Comparison of ENCODE assay signal across 8 cellular contexts in genomic region chr6:53065266-53066058, GRCh38. TPM values are rescaled to one million over a fixed set of nuclear protein-coding genes. Genes with fewer than 3 reads are reported as not detected.
DNase-seq lines count a peak whose midpoint lies in the region; ATAC-seq and TF ChIP-seq lines count a peak whose summit lies in the region.

Gene FBXO9 (plus strand): TSS chr6:53065404. CDS start chr6:53065790, 386 bp downstream.

- H3K4me1 ChIP-seq in Peyer's patch (peaks cover 0 to 30% (median 4%) of the 10 kb centered on the region in 4 donors), thoracic aorta (ENCODE audit: control insufficient read depth in 1 of 2, low read depth in 2 of 2) (peaks cover 7 to 43% of the 10 kb centered on the region in 2 donors)

- H3K27ac ChIP-seq in Peyer's patch, result peak within 1 kb of the TSS; percentile 84 to 95 (median 90)
- peak within 1 kb of the TSS; percentile 76 to 92 for H3K27ac ChIP-seq in thoracic aorta

- no peak for TF ChIP-seq CTCF in Peyer's patch (IDR thresholded peaks at IDR 0.05)
- TF ChIP-seq CTCF in omental fat pad (IDR thresholded peaks at IDR 0.05), result no peak
- TF ChIP-seq CTCF in thoracic aorta (IDR thresholded peaks at IDR 0.05), result no peak

- H3K9me3 ChIP-seq in Peyer's patch (no peaks in the 10 kb centered on the region), thoracic aorta (no peaks in the 10 kb centered on the region)

- peak; percentile 24 to 53 for TF ChIP-seq POLR2A in Peyer's patch (IDR thresholded peaks at IDR 0.05)

- H3K4me3 ChIP-seq in Peyer's patch (peak within 1 kb of the TSS; percentile 92 to 99 (median 94)), thoracic aorta (peak within 1 kb of the TSS; percentile 77)

- H3K27me3 ChIP-seq in Peyer's patch (no peaks in the 10 kb centered on the region), thoracic aorta (replicated peaks; ENCODE audit: insufficient read depth) (no peaks in the 10 kb centered on the region)

- ATAC-seq in GM19372 (IDR thresholded peaks at IDR 0.05; ENCODE audit: low read depth, unreplicated experiment), result peak; percentile 47
- peak; percentile 24 for ATAC-seq in HG03469 (IDR thresholded peaks at IDR 0.05; ENCODE audit: unreplicated experiment)
- ATAC-seq in omental fat pad (ENCODE audit: low FRiP score), result peak; percentile 69
- peak; percentile 40 for ATAC-seq in thoracic aorta (ENCODE audit: insufficient number of reproducible peaks, low FRiP score, low read depth)

- H3K36me3 ChIP-seq in Peyer's patch, result no peaks in the 10 kb centered on the region
- H3K36me3 ChIP-seq in thoracic aorta, result no peaks in the 10 kb centered on the region

- DNase-seq in CMK (ENCODE audit: low read depth) (peak; percentile 42), Peyer's patch (peak; percentile 65 to 82 (median 82)), globus pallidus (ENCODE audit: low spot score) (peak; percentile 82), omental fat pad (ENCODE audit: low spot score) (no peak), thoracic aorta (ENCODE audit: low spot score) (no peak)
- DNase-seq in activated effector memory CD4-positive, alpha-beta T cell treated with anti-CD3 and anti-CD28 coated beads, Interleukin-2, amount 50 U/mL, for 16 hours, result peak; percentile 93

RNA-seq across cellular contexts. Expression of gene FBXO9, which starts in this region (rescaled TPM):
- total RNA-seq in Peyer's patch, result 100 to 1,000 TPM in 1 of 4 donors, 10 to 100 TPM in 3; 62.5 to 109 (median 76.6) TPM
- 10 to 100 TPM; 42.6 to 74.4 (median 58.0) TPM for total RNA-seq in omental fat pad
- 10 to 100 TPM; 30.1 to 78.2 TPM for total RNA-seq in thoracic aorta

Comparison
In these comparisons a context has a peak if more than half of its experiments do, and no peak if none do; other contexts are left out.
1. DNase-seq: peak in CMK (single experiment), Peyer's patch (3 of 3), activated effector memory CD4-positive, alpha-beta T cell treated with anti-CD3 and anti-CD28 coated beads, Interleukin-2, amount 50 U/mL, for 16 hours (single experiment) and globus pallidus (single experiment); none in omental fat pad (single experiment) and thoracic aorta (single experiment).
2. Peak in every context shown above with its lines, with median percentiles within 50 percentile points of each other: ATAC-seq.